In the genomic region with DNA sequence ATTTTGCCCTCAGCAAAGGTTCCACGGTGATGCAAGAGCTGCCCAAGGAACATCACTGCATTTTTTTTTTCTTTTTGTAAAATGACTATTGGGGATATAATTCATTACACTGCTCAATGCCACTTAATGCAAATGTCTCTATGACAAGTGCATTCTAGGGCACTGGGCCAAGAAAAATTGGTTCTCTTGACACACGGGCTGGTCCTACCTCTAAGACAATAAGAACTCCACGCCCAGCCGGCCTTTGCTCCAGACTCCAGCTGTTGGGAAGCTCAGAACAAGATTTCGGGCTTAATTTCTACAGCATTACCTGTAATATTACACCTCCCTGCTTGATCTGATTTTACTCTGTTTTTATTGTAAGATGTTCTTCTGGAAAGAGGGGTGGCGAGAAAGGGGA, we compare ENCODE assay signal across 15 cellular contexts. TPM values are rescaled to one million over a fixed set of nuclear protein-coding genes. Genes with fewer than 3 reads are reported as not detected.
DNase-seq lines count a peak whose midpoint lies in the region; ATAC-seq and TF ChIP-seq lines count a peak whose summit lies in the region.
"Had no signal": no experiment of that assay in that cellular context is flagged by ENCODE, and none has a peak within 500 bp of the region (broad histone marks: within the 10 kb centered on the region; RNA-seq: fewer than 3 reads in every experiment).

No MANE protein-coding gene starts in this region.

- H4K20me1 ChIP-seq in PC-9 (ENCODE audit: insufficient read depth) = no peaks in the 10 kb centered on the region

- no peaks in the 10 kb centered on the region for H3K9me2 ChIP-seq in PC-9 (ENCODE audit: insufficient read depth)

- WGBS in psoas muscle, 3 donors = 32 to 35% (median 32%) methylated on average over 6 of the region's 6 CpGs

- H3K27ac ChIP-seq in PC-9 (no peak overlapping the region), psoas muscle (no peak overlapping the region)
- H3K27ac ChIP-seq: cardiac muscle cell, gastrocnemius medialis had no signal

- POLR2A ChIA-PET in PC-9 (lab: Charles Lee; ENCODE audit: unreplicated experiment) = no interaction called here

- H3K4me2 ChIP-seq in PC-9 = no peak overlapping the region
- H3K4me2 ChIP-seq: smooth muscle cell had no signal

- CTCF ChIA-PET in PC-9 (lab: Charles Lee) = no interaction called here

- H3K27me3 ChIP-seq in PC-9 (ENCODE audit: insufficient read depth, low read depth) (no peaks in the 10 kb centered on the region; the same call in 1 of the 2 replicates), psoas muscle (ENCODE audit: insufficient read depth in 3 of 3, low read length in 2 of 3) (peaks cover 0 to 34% (median 12%) of the 10 kb centered on the region in 3 donors)

- DNase-seq in DMS79 treated with DMSO at 0.1 percent for 48 hours (lab: John Stamatoyannopoulos, UW) = peak; percentile 86
- DNase-seq in NCI-H1092 treated with DMSO at 0.1 percent for 48 hours (lab: John Stamatoyannopoulos, UW) = peak; percentile 35
- peak; percentile 92 for DNase-seq in NCI-H748 (lab: John Stamatoyannopoulos, UW; ENCODE audit: unreplicated experiment)
- peak in 2 of 3 donors; percentile 33 to 75 for DNase-seq in mucosa of descending colon
- DNase-seq in PC-9 = no peak
- DNase-seq in psoas muscle = no peak
- DNase-seq: activated CD4-positive, alpha-beta T cell treated with anti-CD3 and anti-CD28 coated beads for 48 hours; erythroblast; gastrocnemius medialis; stimulated activated CD4-positive, alpha-beta T cell treated with anti-CD3 and anti-CD28 coated beads, Interleukin-4, amount 100 ng/mL, for 4 hours; substantia nigra had no signal

- BruUV-seq in PC-9 (replicated peaks; lab: Mats Ljungman, UMichigan) = no TSS peak

- no peaks in the 10 kb centered on the region for H3K36me3 ChIP-seq in mucosa of descending colon (ENCODE audit: low read depth)
- H3K36me3 ChIP-seq in PC-9 (ENCODE audit: low read depth) = no peaks in the 10 kb centered on the region
- no peaks in the 10 kb centered on the region for H3K36me3 ChIP-seq in psoas muscle (ENCODE audit: insufficient read depth in 1 of 2, low read depth in 1 of 2)
- H3K36me3 ChIP-seq: cardiac muscle cell, gastrocnemius medialis had no signal

- no peak for TF ChIP-seq CTCF in mucosa of descending colon (IDR thresholded peaks at IDR 0.05)
- TF ChIP-seq CTCF in PC-9 (conservative IDR thresholded peaks at IDR 0.05) = no peak
- TF ChIP-seq CTCF in psoas muscle (IDR thresholded peaks at IDR 0.05) = no peak

- intact Hi-C loops in mucosa of descending colon (cut with DNase I, micrococcal nuclease) = loop anchor here in 1 of 2 donors (10.0 kb wide), 1 partner anchor 174 kb away; no protein-coding TSS in a partner anchor
- intact Hi-C loops in PC-9 (cut with micrococcal nuclease; ENCODE audit: unreplicated experiment) = no loop called here
- intact Hi-C loops in psoas muscle (cut with DNase I) = no loop called here

- H3K9me3 ChIP-seq in mucosa of descending colon (no peaks in the 10 kb centered on the region), PC-9 (ENCODE audit: insufficient read depth, low read depth) (no peaks in the 10 kb centered on the region), psoas muscle (no peaks in the 10 kb centered on the region)
- H3K9me3 ChIP-seq: gastrocnemius medialis had no signal

- H3K4me1 ChIP-seq in mucosa of descending colon (ENCODE audit: low read depth) (no peaks in the 10 kb centered on the region), PC-9 (replicated peaks; ENCODE audit: insufficient read depth) (no peaks in the 10 kb centered on the region), psoas muscle (no peaks in the 10 kb centered on the region)
- H3K4me1 ChIP-seq: gastrocnemius medialis had no signal

- no peak overlapping the region for H2AFZ ChIP-seq in PC-9

- no peaks in the 10 kb centered on the region for H3K79me2 ChIP-seq in PC-9 (ENCODE audit: low read depth)

- no peak overlapping the region for H3K4me3 ChIP-seq in mucosa of descending colon
- H3K4me3 ChIP-seq in PC-9 = no peak overlapping the region
- no peak overlapping the region for H3K4me3 ChIP-seq in psoas muscle
- H3K4me3 ChIP-seq: cardiac muscle cell, gastrocnemius medialis, smooth muscle cell had no signal

- H3F3A ChIP-seq in PC-9 (ENCODE audit: insufficient read depth, low read depth) = no peaks in the 10 kb centered on the region

- peak; percentile 50 for ATAC-seq in mucosa of descending colon
- no peak for ATAC-seq in HG03196 (IDR thresholded peaks at IDR 0.05; ENCODE audit: unreplicated experiment)
- ATAC-seq in psoas muscle = no peak
- ATAC-seq: gastrocnemius medialis, Panc1 had no signal

RNA-seq across cellular contexts. Expression of a gene that starts 48.8 kb away (rescaled TPM):
- 10 to 100 TPM; 15.3 to 19.8 (median 19.4) TPM for total RNA-seq in mucosa of descending colon
- 6.8 and 11.2 TPM in 2 replicates for total RNA-seq in PC-9 (2021)
- total RNA-seq in psoas muscle = 1 to 10 TPM; 2.5 to 4.3 (median 3.1) TPM
- 1 to 10 TPM; 4.0 to 4.9 (median 4.3) TPM for polyA plus RNA-seq in psoas muscle

Comparison
In these comparisons a context has a peak if more than half of its experiments do, and no peak if none do; other contexts are left out.
1. DNase-seq: peak in DMS79 treated with DMSO at 0.1 percent for 48 hours (single experiment), NCI-H1092 treated with DMSO at 0.1 percent for 48 hours (single experiment), NCI-H748 (single experiment) and mucosa of descending colon (2 of 3); none in PC-9 (0 of 2) and psoas muscle (0 of 2).